8 cellular contexts compared by ENCODE assay signal in the genomic region with DNA sequence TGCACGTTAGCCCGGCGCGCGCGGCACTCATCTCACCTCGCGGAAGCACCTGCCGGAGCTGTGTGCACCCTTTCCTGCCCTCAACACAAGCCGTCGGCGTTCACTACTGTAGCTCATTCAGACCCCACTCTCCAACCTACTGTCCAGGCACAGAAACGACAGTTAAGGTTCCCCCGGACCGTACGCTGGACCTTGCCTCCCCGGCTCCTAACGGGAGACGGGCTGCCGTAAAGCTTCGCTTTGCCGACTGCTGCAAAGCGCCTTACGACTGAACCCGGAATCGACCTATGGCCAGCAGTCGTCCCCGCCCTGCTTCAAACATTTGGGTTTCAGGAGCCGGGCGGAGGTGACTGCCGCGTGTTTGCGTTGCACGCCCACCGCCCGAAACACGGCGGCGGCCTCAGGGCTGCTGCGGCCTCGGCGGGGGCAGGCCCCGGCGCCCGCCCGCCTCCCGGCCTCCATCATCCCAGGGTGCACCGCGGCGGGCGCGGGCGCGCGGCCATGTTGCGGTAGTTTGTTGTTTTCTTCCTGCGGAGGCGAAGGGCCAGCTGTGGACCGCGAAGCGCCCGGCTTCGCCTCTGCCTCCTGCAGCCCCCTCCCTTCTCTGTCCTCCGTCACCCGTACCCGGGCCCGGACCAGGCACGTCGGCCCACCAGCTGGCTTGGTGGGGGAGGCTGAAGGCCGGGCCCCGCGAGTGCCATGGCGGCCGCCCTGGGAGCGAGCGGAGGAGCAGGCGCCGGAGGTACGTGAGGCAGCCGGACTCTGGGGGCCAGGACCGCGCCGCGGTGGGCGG. TPM values are rescaled to one million over a fixed set of nuclear protein-coding genes. Genes with fewer than 3 reads are reported as not detected.
DNase-seq lines count a peak whose midpoint lies in the region; TF ChIP-seq lines count a peak whose summit lies in the region.

A gene with protein sequence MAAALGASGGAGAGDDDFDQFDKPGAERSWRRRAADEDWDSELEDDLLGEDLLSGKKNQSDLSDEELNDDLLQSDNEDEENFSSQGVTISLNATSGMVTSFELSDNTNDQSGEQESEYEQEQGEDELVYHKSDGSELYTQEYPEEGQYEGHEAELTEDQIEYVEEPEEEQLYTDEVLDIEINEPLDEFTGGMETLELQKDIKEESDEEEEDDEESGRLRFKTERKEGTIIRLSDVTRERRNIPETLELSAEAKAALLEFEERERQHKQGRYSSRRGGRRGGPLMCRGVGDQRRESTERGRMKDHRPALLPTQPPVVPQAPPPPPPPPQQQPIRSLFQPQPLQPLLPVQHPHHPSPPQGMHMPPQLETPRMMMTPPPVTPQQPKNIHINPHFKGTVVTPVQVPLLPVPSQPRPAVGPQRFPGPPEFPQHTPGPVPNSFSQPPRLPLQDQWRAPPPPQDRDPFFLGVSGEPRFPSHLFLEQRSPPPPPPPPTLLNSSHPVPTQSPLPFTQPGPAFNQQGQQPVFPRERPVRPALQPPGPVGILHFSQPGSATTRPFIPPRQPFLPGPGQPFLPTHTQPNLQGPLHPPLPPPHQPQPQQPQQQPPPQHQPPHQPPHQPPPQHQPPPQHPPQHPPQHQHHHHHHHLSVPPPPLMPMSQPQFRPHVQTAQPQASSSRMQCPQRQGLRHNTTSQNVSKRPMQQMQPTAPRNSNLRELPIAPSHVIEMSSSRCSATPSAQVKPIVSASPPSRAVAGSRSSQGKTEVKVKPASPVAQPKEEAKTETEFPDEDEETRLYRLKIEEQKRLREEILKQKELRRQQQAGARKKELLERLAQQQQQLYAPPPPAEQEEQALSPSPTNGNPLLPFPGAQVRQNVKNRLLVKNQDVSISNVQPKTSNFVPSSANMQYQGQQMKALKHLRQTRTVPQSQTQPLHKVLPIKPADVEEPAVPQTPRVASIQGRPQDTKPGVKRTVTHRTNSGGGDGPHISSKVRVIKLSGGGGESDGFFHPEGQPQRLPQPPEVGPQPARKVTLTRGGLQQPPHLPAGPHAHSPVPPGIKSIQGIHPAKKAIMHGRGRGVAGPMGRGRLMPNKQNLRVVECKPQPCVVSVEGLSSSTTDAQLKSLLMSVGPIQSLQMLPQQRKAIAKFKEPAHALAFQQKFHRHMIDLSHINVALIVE (plus strand): TSS at position 484 of the 793 bp plus-strand sequence. CDS start 216 bp downstream, at position 700.

- H3K4me2 ChIP-seq in mesendoderm (ENCODE audit: low read length), result peak within 1 kb of the TSS; percentile 65

- H3K4me3 ChIP-seq in endocrine pancreas (ENCODE audit: control insufficient read depth, insufficient read depth, low read length) (peak within 1 kb of the TSS; percentile 94), mesendoderm (ENCODE audit: low read length) (peak within 1 kb of the TSS; percentile 99)

- peak within 1 kb of the TSS; percentile 16 for H4K8ac ChIP-seq in mesendoderm (ENCODE audit: low read depth, low read length)

- peak within 1 kb of the TSS; percentile 10 for H2BK120ac ChIP-seq in mesendoderm (ENCODE audit: low read depth, low read length)

- H2BK15ac ChIP-seq in mesendoderm (replicated peaks; ENCODE audit: low read depth), result no peak within 1 kb of the TSS

- DNase-seq in COLO829 (ENCODE audit: low spot score) (peak; percentile 55), GM20000 (ENCODE audit: low spot score) (peak; percentile 94), HS-5 (ENCODE audit: low read depth) (peak; percentile 42), NOMO-1 treated with dmso at 0.1 percent for 144 hours (lab: John Stamatoyannopoulos, UW; ENCODE audit: unreplicated experiment) (peak; percentile 63), mesendoderm (peak; percentile 94)
- peak; percentile 57 to 78 (median 64) for DNase-seq in activated CD8-positive, alpha-beta memory T cell treated with anti-CD3 and anti-CD28 coated beads for 48 hours (ENCODE audit: low read depth in 2 of 3, low spot score in 2 of 3)
- peak; percentile 72 for DNase-seq in stimulated activated CD8-positive, alpha-beta memory T cell treated with anti-CD3 and anti-CD28 coated beads, Interleukin-12 subunit alpha, Interleukin-12 subunit beta, amount 100 ng/mL, for 4 hours (ENCODE audit: low read depth)

- H3K36me3 ChIP-seq in endocrine pancreas (ENCODE audit: control insufficient read depth, insufficient read depth, low read length) (peaks cover 2% of the 10 kb centered on the region), mesendoderm (ENCODE audit: control insufficient read depth, insufficient read depth, low read length) (no peaks in the 10 kb centered on the region)

- H3K4me1 ChIP-seq in endocrine pancreas (ENCODE audit: control insufficient read depth, insufficient read depth, low read length) (peaks cover 12% of the 10 kb centered on the region), mesendoderm (ENCODE audit: control insufficient read depth, low read depth, low read length) (peaks cover 3% of the 10 kb centered on the region)

- no CpG with 5 or more reads among the region's 85 CpGs for WGBS in mesendoderm (ENCODE audit: extremely low coverage, insufficient coverage, low lambda C conversion rate)

- H3K9me3 ChIP-seq in endocrine pancreas (ENCODE audit: control insufficient read depth, low read length), result peaks cover 6% of the 10 kb centered on the region

- peaks cover 43% of the 10 kb centered on the region for H3K79me2 ChIP-seq in mesendoderm (ENCODE audit: control insufficient read depth, insufficient read depth, low read length)

- no peak for TF ChIP-seq CTCF in GM20000 (IDR thresholded peaks at IDR 0.05; ENCODE audit: extremely low read depth, missing control alignments)

- H4K5ac ChIP-seq in mesendoderm (ENCODE audit: low read length), result peak within 1 kb of the TSS; percentile 21

- peak within 1 kb of the TSS; percentile 69 for H3K18ac ChIP-seq in mesendoderm (ENCODE audit: low read length)

- peak within 1 kb of the TSS; percentile 100 for H3K56ac ChIP-seq in mesendoderm (ENCODE audit: low read length)

- peak within 1 kb of the TSS; percentile 95 for H2BK5ac ChIP-seq in mesendoderm (ENCODE audit: low read length)

- no peak within 1 kb of the TSS for H2AK5ac ChIP-seq in mesendoderm (ENCODE audit: low read length)

- H3K79me1 ChIP-seq in mesendoderm (ENCODE audit: low read length), result peaks cover 10% of the 10 kb centered on the region

- no peaks in the 10 kb centered on the region for H3K27me3 ChIP-seq in endocrine pancreas (ENCODE audit: control insufficient read depth, insufficient read depth, low read length)
- no peaks in the 10 kb centered on the region for H3K27me3 ChIP-seq in mesendoderm (ENCODE audit: insufficient read depth, low read length, poor library complexity)

- H3K9ac ChIP-seq in endocrine pancreas (ENCODE audit: control insufficient read depth, insufficient read depth, low read length) (peak within 1 kb of the TSS; percentile 90), mesendoderm (ENCODE audit: low read length) (peak within 1 kb of the TSS; percentile 95)

- H3K4ac ChIP-seq in mesendoderm (ENCODE audit: low read depth, low read length), result peak within 1 kb of the TSS; percentile 92

- peak within 1 kb of the TSS; percentile 95 for H3K27ac ChIP-seq in mesendoderm (ENCODE audit: low read depth, low read length)

- peak within 1 kb of the TSS; percentile 91 for H3K23ac ChIP-seq in mesendoderm (ENCODE audit: low read length)

RNA-seq across cellular contexts. Expression of the gene that starts here (rescaled TPM):
- polyA plus RNA-seq in mesendoderm (2013, experiment 1 of 2), result 25.3 TPM
- 25.6 TPM for polyA plus RNA-seq in mesendoderm (2013, experiment 2 of 2)

Comparison
In these comparisons a context has a peak if more than half of its experiments do, and no peak if none do; other contexts are left out.
1. Peak in every context shown above with its lines: DNase-seq, H3K4me3 ChIP-seq and H3K27ac ChIP-seq.
2. DNase-seq: peak in every context shown above with its lines; median percentile 94 in GM20000; 94 in mesendoderm; 72 in stimulated activated CD8-positive, alpha-beta memory T cell treated with anti-CD3 and anti-CD28 coated beads, Interleukin-12 subunit alpha, Interleukin-12 subunit beta, amount 100 ng/mL, for 4 hours; 64 in activated CD8-positive, alpha-beta memory T cell treated with anti-CD3 and anti-CD28 coated beads for 48 hours; 63 in NOMO-1 treated with dmso at 0.1 percent for 144 hours; 55 in COLO829; 42 in HS-5.